In genomic region chr10:101032637-101033201, GRCh38 we compare ENCODE assay signal across 1 cellular context.
TF ChIP-seq lines count a peak whose summit lies in the region.

No MANE protein-coding gene starts in this region.

TF ChIP-seq in GM12878, 131 proteins besides CTCF, POLR2A, EP300 and RAD21:
- TF ChIP-seq HDGF (IDR thresholded peaks at IDR 0.05) (0 out of 2 replicates have a peak, but pooled peaks have one; percentile 23), ZBTB40 (IDR thresholded peaks at IDR 0.05; ENCODE audit: borderline replicate concordance) (no peak)
TF ChIP-seq in GM12878: peak in this region for 1.
